Comparison of ENCODE assay signal across 1 cellular context in the genomic region with DNA sequence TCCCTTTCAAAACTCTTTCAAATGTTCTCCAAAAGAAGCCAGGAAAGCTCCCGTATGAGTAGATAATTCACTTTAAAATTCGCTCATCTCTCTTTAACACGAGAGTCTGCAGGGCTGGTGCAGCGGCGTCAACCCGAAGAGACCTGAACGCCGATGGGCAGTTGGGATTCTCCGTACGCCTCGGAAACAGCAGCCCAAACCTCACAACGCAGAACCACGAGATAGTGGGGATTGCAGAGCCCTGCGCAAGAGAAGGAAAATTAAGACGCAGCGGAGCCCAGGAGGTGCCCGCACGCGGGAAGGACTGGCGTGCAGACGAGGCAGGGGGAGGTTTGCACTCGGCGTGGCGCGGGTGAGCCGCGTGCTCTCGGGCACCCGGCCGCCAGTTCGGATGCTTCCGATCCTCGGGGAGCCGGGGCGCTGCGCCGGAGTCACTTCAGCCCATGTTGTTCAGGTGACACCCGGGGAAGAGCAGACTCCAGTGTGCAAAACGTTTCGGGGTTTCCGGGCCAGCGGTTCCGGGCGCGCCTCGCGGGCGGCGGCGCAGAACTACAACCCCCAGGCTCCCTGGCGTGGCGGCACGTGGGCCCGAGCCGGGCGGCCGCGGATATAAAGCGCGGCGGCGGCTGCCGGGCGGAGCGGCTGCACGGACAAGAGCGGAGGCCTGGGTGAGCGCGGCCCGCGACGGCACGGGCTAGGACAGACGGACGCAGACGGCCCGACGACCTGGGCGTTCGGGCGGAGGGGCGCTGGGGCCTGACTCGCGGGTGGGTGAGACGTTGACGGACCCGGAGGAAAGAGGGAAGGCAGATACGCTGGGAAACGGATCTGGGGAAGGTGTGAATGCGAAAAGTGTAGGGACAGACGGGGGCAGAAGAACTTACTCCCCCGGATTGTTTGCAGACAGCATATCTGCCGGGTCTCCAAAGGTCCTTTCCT.
TF ChIP-seq lines count a peak whose summit lies in the region.

A gene with protein sequence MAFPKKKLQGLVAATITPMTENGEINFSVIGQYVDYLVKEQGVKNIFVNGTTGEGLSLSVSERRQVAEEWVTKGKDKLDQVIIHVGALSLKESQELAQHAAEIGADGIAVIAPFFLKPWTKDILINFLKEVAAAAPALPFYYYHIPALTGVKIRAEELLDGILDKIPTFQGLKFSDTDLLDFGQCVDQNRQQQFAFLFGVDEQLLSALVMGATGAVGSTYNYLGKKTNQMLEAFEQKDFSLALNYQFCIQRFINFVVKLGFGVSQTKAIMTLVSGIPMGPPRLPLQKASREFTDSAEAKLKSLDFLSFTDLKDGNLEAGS (plus strand): TSS at position 636 of the 939 bp plus-strand sequence. CDS start 4,599 bp downstream, outside the sequence.

TF ChIP-seq in K562, 482 proteins besides CTCF, POLR2A, EP300 and RAD21 (continued from another document and continues in another):
- TF ChIP-seq, protein P1, sequence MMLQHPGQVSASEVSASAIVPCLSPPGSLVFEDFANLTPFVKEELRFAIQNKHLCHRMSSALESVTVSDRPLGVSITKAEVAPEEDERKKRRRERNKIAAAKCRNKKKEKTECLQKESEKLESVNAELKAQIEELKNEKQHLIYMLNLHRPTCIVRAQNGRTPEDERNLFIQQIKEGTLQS (IDR thresholded peaks at IDR 0.05) = no peak
- TF ChIP-seq, protein P1 (CRISPR knock-in tag; conservative IDR thresholded peaks at IDR 0.05) = peak; percentile 78; the same call in 1 of the 2 replicates
- TF ChIP-seq, protein P2, sequence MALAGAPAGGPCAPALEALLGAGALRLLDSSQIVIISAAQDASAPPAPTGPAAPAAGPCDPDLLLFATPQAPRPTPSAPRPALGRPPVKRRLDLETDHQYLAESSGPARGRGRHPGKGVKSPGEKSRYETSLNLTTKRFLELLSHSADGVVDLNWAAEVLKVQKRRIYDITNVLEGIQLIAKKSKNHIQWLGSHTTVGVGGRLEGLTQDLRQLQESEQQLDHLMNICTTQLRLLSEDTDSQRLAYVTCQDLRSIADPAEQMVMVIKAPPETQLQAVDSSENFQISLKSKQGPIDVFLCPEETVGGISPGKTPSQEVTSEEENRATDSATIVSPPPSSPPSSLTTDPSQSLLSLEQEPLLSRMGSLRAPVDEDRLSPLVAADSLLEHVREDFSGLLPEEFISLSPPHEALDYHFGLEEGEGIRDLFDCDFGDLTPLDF (CRISPR knock-in tag; IDR thresholded peaks at IDR 0.05) = peak; percentile 94
- TF ChIP-seq NFYB (IDR thresholded peaks at IDR 0.05; ENCODE audit: extremely low read depth, insufficient read length) (no peak), ETS2 (tag; IDR thresholded peaks at IDR 0.05; ENCODE audit: borderline replicate concordance, poor library complexity, severe bottlenecking) (no peak), STAT5A (IDR thresholded peaks at IDR 0.05; ENCODE audit: borderline replicate concordance, low read length) (no peak), BDP1 (IDR thresholded peaks at IDR 0.05; ENCODE audit: insufficient read depth, insufficient read length) (no peak), PHF8 (IDR thresholded peaks at IDR 0.05; ENCODE audit: borderline replicate concordance, low read length) (peak; percentile 82; the same call in 1 of the 2 replicates), ZNF197 (CRISPR knock-in tag; IDR thresholded peaks at IDR 0.05; ENCODE audit: low read depth) (no peak), ILF3 (IDR thresholded peaks at IDR 0.05; ENCODE audit: borderline replicate concordance) (no peak), CBFB (CRISPR knock-in tag; IDR thresholded peaks at IDR 0.05) (no peak; the same call in 1 of the 2 replicates), HDAC1 (IDR thresholded peaks at IDR 0.05) (0 out of 4 replicates have a peak, but pooled peaks of 1 of the 2 experiments have one; percentile 48), ZNF586 (CRISPR knock-in tag; conservative IDR thresholded peaks at IDR 0.05) (0 out of 2 replicates have a peak, but pooled peaks have one; percentile 31), POLR3A (IDR thresholded peaks at IDR 0.05; ENCODE audit: borderline replicate concordance, extremely low read depth, insufficient read depth, insufficient read length) (no peak), CBX1 (IDR thresholded peaks at IDR 0.05; ENCODE audit: low read depth) (0 out of 2 replicates have a peak, but pooled peaks have one; percentile 69), ZFPM2 (CRISPR knock-in tag; IDR thresholded peaks at IDR 0.05) (no peak), NRF1 (conservative IDR thresholded peaks at IDR 0.05 in 1 of 2, IDR thresholded peaks at IDR 0.05 in 1 of 2) (peak; percentile 77 to 79), PTTG1 (tag; IDR thresholded peaks at IDR 0.05; ENCODE audit: low read depth) (no peak)
- TF ChIP-seq, protein P3, sequence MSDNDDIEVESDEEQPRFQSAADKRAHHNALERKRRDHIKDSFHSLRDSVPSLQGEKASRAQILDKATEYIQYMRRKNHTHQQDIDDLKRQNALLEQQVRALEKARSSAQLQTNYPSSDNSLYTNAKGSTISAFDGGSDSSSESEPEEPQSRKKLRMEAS (CRISPR knock-in tag; IDR thresholded peaks at IDR 0.05) = peak; percentile 99
- TF ChIP-seq, protein P4, sequence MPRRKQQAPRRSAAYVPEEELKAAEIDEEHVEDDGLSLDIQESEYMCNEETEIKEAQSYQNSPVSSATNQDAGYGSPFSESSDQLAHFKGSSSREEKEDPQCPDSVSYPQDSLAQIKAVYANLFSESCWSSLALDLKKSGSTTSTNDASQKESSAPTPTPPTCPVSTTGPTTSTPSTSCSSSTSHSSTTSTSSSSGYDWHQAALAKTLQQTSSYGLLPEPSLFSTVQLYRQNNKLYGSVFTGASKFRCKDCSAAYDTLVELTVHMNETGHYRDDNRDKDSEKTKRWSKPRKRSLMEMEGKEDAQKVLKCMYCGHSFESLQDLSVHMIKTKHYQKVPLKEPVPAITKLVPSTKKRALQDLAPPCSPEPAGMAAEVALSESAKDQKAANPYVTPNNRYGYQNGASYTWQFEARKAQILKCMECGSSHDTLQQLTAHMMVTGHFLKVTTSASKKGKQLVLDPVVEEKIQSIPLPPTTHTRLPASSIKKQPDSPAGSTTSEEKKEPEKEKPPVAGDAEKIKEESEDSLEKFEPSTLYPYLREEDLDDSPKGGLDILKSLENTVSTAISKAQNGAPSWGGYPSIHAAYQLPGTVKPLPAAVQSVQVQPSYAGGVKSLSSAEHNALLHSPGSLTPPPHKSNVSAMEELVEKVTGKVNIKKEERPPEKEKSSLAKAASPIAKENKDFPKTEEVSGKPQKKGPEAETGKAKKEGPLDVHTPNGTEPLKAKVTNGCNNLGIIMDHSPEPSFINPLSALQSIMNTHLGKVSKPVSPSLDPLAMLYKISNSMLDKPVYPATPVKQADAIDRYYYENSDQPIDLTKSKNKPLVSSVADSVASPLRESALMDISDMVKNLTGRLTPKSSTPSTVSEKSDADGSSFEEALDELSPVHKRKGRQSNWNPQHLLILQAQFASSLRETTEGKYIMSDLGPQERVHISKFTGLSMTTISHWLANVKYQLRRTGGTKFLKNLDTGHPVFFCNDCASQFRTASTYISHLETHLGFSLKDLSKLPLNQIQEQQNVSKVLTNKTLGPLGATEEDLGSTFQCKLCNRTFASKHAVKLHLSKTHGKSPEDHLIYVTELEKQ (CRISPR knock-in tag; IDR thresholded peaks at IDR 0.05) = no peak
- TF ChIP-seq, protein P5, sequence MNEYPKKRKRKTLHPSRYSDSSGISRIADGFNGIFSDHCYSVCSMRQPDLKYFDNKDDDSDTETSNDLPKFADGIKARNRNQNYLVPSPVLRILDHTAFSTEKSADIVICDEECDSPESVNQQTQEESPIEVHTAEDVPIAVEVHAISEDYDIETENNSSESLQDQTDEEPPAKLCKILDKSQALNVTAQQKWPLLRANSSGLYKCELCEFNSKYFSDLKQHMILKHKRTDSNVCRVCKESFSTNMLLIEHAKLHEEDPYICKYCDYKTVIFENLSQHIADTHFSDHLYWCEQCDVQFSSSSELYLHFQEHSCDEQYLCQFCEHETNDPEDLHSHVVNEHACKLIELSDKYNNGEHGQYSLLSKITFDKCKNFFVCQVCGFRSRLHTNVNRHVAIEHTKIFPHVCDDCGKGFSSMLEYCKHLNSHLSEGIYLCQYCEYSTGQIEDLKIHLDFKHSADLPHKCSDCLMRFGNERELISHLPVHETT (CRISPR knock-in tag; conservative IDR thresholded peaks at IDR 0.05 in 1 of 2, IDR thresholded peaks at IDR 0.05 in 1 of 2) = peak in 1 of 2 experiments; percentile 85; a peak in 2 of 4 replicates
- TF ChIP-seq, protein P6, sequence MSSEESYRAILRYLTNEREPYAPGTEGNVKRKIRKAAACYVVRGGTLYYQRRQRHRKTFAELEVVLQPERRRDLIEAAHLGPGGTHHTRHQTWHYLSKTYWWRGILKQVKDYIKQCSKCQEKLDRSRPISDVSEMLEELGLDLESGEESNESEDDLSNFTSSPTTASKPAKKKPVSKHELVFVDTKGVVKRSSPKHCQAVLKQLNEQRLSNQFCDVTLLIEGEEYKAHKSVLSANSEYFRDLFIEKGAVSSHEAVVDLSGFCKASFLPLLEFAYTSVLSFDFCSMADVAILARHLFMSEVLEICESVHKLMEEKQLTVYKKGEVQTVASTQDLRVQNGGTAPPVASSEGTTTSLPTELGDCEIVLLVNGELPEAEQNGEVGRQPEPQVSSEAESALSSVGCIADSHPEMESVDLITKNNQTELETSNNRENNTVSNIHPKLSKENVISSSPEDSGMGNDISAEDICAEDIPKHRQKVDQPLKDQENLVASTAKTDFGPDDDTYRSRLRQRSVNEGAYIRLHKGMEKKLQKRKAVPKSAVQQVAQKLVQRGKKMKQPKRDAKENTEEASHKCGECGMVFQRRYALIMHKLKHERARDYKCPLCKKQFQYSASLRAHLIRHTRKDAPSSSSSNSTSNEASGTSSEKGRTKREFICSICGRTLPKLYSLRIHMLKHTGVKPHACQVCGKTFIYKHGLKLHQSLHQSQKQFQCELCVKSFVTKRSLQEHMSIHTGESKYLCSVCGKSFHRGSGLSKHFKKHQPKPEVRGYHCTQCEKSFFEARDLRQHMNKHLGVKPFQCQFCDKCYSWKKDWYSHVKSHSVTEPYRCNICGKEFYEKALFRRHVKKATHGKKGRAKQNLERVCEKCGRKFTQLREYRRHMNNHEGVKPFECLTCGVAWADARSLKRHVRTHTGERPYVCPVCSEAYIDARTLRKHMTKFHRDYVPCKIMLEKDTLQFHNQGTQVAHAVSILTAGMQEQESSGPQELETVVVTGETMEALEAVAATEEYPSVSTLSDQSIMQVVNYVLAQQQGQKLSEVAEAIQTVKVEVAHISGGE (CRISPR knock-in tag; IDR thresholded peaks at IDR 0.05) = peak in 2 of 3 experiments; percentile 72 to 92; a peak in 5 of 6 replicates
- TF ChIP-seq, protein P7, sequence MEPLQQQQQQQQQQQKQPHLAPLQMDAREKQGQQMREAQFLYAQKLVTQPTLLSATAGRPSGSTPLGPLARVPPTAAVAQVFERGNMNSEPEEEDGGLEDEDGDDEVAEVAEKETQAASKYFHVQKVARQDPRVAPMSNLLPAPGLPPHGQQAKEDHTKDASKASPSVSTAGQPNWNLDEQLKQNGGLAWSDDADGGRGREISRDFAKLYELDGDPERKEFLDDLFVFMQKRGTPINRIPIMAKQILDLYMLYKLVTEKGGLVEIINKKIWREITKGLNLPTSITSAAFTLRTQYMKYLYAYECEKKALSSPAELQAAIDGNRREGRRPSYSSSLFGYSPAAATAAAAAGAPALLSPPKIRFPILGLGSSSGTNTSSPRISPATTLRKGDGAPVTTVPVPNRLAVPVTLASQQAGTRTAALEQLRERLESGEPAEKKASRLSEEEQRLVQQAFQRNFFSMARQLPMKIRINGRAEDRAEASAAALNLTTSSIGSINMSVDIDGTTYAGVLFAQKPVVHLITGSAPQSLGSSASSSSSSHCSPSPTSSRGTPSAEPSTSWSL (CRISPR knock-in tag; IDR thresholded peaks at IDR 0.05; ENCODE audit: borderline replicate concordance) = no peak; the same call in 1 of the 2 replicates
- TF ChIP-seq, protein P8, sequence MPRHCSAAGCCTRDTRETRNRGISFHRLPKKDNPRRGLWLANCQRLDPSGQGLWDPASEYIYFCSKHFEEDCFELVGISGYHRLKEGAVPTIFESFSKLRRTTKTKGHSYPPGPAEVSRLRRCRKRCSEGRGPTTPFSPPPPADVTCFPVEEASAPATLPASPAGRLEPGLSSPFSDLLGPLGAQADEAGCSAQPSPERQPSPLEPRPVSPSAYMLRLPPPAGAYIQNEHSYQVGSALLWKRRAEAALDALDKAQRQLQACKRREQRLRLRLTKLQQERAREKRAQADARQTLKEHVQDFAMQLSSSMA (CRISPR knock-in tag; IDR thresholded peaks at IDR 0.05) = peak; percentile 28; the same call in 1 of the 2 replicates
- TF ChIP-seq, protein P9, sequence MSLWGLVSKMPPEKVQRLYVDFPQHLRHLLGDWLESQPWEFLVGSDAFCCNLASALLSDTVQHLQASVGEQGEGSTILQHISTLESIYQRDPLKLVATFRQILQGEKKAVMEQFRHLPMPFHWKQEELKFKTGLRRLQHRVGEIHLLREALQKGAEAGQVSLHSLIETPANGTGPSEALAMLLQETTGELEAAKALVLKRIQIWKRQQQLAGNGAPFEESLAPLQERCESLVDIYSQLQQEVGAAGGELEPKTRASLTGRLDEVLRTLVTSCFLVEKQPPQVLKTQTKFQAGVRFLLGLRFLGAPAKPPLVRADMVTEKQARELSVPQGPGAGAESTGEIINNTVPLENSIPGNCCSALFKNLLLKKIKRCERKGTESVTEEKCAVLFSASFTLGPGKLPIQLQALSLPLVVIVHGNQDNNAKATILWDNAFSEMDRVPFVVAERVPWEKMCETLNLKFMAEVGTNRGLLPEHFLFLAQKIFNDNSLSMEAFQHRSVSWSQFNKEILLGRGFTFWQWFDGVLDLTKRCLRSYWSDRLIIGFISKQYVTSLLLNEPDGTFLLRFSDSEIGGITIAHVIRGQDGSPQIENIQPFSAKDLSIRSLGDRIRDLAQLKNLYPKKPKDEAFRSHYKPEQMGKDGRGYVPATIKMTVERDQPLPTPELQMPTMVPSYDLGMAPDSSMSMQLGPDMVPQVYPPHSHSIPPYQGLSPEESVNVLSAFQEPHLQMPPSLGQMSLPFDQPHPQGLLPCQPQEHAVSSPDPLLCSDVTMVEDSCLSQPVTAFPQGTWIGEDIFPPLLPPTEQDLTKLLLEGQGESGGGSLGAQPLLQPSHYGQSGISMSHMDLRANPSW (CRISPR knock-in tag; IDR thresholded peaks at IDR 0.05) = 0 out of 2 replicates have a peak, but pooled peaks have one; percentile 31
- TF ChIP-seq, protein P10, sequence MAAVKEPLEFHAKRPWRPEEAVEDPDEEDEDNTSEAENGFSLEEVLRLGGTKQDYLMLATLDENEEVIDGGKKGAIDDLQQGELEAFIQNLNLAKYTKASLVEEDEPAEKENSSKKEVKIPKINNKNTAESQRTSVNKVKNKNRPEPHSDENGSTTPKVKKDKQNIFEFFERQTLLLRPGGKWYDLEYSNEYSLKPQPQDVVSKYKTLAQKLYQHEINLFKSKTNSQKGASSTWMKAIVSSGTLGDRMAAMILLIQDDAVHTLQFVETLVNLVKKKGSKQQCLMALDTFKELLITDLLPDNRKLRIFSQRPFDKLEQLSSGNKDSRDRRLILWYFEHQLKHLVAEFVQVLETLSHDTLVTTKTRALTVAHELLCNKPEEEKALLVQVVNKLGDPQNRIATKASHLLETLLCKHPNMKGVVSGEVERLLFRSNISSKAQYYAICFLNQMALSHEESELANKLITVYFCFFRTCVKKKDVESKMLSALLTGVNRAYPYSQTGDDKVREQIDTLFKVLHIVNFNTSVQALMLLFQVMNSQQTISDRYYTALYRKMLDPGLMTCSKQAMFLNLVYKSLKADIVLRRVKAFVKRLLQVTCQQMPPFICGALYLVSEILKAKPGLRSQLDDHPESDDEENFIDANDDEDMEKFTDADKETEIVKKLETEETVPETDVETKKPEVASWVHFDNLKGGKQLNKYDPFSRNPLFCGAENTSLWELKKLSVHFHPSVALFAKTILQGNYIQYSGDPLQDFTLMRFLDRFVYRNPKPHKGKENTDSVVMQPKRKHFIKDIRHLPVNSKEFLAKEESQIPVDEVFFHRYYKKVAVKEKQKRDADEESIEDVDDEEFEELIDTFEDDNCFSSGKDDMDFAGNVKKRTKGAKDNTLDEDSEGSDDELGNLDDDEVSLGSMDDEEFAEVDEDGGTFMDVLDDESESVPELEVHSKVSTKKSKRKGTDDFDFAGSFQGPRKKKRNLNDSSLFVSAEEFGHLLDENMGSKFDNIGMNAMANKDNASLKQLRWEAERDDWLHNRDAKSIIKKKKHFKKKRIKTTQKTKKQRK (IDR thresholded peaks at IDR 0.05; ENCODE audit: borderline replicate concordance, low read depth, low read length) = no peak
